Comparison of ENCODE assay signal across 1 cellular context in the genomic region with DNA sequence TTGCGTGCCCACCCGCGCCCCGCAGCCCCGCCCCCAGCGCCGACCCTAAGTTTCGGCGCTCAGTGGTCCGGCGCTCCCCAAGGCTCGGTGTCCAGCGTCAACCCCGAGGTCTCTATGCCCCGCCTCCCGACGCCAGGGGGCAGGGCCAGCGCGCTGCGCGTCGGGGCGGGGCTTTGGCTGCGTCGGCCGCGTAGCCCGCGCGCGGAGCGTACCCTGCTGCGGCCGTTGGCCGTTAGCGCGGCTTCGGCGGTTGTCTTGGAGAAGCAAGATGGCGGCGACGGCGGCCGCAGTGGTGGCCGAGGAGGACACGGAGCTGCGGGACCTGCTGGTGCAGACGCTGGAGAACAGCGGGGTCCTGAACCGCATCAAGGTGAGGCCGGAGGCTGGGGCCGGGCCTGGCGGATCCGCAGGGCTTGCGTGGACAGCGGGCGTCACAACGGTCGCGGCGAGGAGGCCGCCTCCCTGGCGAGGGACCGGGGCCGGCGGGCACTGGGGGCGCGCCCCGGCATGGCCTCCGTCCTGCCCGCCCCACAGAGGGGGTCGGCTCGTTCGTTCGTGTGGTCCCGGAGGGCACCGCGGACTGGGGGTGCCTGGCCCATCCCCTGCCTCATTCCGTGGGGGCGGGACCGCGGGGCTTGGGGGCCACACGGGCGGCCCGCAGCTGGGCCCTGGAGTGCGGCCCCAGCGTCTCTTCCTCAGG.
A peak's percentile ranks its signal among the peaks of the same experiment; 100 is the strongest.
TF ChIP-seq lines count a peak whose summit lies in the region.

A gene with protein sequence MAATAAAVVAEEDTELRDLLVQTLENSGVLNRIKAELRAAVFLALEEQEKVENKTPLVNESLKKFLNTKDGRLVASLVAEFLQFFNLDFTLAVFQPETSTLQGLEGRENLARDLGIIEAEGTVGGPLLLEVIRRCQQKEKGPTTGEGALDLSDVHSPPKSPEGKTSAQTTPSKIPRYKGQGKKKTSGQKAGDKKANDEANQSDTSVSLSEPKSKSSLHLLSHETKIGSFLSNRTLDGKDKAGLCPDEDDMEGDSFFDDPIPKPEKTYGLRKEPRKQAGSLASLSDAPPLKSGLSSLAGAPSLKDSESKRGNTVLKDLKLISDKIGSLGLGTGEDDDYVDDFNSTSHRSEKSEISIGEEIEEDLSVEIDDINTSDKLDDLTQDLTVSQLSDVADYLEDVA (plus strand): TSS at position 253 of the 700 bp plus-strand sequence. CDS start 16 bp downstream, at position 269.

TF ChIP-seq in K562, 482 proteins besides CTCF, POLR2A, EP300 and RAD21 (continued from another document and continues in another):
- TF ChIP-seq, protein P1, sequence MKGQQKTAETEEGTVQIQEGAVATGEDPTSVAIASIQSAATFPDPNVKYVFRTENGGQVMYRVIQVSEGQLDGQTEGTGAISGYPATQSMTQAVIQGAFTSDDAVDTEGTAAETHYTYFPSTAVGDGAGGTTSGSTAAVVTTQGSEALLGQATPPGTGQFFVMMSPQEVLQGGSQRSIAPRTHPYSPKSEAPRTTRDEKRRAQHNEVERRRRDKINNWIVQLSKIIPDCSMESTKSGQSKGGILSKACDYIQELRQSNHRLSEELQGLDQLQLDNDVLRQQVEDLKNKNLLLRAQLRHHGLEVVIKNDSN (CRISPR knock-in tag; IDR thresholded peaks at IDR 0.05), result no peak
- TF ChIP-seq PTRF (tag; IDR thresholded peaks at IDR 0.05), result no peak
- TF ChIP-seq FOXM1 (IDR thresholded peaks at IDR 0.05; ENCODE audit: low read depth), result no peak
- TF ChIP-seq FOXM1 (CRISPR knock-in tag; IDR thresholded peaks at IDR 0.05; ENCODE audit: low read depth), result peak; percentile 77; the same call in 1 of the 2 replicates
- no peak for TF ChIP-seq SOX6 (IDR thresholded peaks at IDR 0.05)
- TF ChIP-seq ELF2 (CRISPR knock-in tag; IDR thresholded peaks at IDR 0.05), result no peak
- TF ChIP-seq, protein P2, sequence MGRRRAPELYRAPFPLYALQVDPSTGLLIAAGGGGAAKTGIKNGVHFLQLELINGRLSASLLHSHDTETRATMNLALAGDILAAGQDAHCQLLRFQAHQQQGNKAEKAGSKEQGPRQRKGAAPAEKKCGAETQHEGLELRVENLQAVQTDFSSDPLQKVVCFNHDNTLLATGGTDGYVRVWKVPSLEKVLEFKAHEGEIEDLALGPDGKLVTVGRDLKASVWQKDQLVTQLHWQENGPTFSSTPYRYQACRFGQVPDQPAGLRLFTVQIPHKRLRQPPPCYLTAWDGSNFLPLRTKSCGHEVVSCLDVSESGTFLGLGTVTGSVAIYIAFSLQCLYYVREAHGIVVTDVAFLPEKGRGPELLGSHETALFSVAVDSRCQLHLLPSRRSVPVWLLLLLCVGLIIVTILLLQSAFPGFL (CRISPR knock-in tag; IDR thresholded peaks at IDR 0.05), result 0 out of 2 replicates have a peak, but pooled peaks have one; percentile 49
- no peak for TF ChIP-seq TAF9B (IDR thresholded peaks at IDR 0.05; ENCODE audit: partially characterized antibody)
- no peak for TF ChIP-seq FOXA1 (IDR thresholded peaks at IDR 0.05; ENCODE audit: borderline replicate concordance)
- TF ChIP-seq FOS (IDR thresholded peaks at IDR 0.05; ENCODE audit: extremely low read depth, insufficient read length), result no peak
- no peak for TF ChIP-seq NCOA4 (IDR thresholded peaks at IDR 0.05; ENCODE audit: partially characterized antibody)
- TF ChIP-seq, protein P3, sequence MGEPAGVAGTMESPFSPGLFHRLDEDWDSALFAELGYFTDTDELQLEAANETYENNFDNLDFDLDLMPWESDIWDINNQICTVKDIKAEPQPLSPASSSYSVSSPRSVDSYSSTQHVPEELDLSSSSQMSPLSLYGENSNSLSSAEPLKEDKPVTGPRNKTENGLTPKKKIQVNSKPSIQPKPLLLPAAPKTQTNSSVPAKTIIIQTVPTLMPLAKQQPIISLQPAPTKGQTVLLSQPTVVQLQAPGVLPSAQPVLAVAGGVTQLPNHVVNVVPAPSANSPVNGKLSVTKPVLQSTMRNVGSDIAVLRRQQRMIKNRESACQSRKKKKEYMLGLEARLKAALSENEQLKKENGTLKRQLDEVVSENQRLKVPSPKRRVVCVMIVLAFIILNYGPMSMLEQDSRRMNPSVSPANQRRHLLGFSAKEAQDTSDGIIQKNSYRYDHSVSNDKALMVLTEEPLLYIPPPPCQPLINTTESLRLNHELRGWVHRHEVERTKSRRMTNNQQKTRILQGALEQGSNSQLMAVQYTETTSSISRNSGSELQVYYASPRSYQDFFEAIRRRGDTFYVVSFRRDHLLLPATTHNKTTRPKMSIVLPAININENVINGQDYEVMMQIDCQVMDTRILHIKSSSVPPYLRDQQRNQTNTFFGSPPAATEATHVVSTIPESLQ (CRISPR knock-in tag; IDR thresholded peaks at IDR 0.05), result peak; percentile 7; the same call in 1 of the 2 replicates
- peak; percentile 97 for TF ChIP-seq HNRNPK (IDR thresholded peaks at IDR 0.05; ENCODE audit: low read depth, low read length, poor library complexity, severe bottlenecking)
- TF ChIP-seq, protein P4, sequence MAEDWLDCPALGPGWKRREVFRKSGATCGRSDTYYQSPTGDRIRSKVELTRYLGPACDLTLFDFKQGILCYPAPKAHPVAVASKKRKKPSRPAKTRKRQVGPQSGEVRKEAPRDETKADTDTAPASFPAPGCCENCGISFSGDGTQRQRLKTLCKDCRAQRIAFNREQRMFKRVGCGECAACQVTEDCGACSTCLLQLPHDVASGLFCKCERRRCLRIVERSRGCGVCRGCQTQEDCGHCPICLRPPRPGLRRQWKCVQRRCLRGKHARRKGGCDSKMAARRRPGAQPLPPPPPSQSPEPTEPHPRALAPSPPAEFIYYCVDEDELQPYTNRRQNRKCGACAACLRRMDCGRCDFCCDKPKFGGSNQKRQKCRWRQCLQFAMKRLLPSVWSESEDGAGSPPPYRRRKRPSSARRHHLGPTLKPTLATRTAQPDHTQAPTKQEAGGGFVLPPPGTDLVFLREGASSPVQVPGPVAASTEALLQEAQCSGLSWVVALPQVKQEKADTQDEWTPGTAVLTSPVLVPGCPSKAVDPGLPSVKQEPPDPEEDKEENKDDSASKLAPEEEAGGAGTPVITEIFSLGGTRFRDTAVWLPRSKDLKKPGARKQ (CRISPR knock-in tag; IDR thresholded peaks at IDR 0.05), result no peak
- TF ChIP-seq MBD2 (IDR thresholded peaks at IDR 0.05; ENCODE audit: borderline replicate concordance, low read depth), result no peak
- TF ChIP-seq TOE1 (IDR thresholded peaks at IDR 0.05; ENCODE audit: borderline replicate concordance), result no peak
- TF ChIP-seq TOE1 (CRISPR knock-in tag; IDR thresholded peaks at IDR 0.05; ENCODE audit: borderline replicate concordance, low read depth), result no peak
- TF ChIP-seq ZNF830 (CRISPR knock-in tag; IDR thresholded peaks at IDR 0.05), result peak; percentile 65; the same call in 1 of the 2 replicates
- no peak for TF ChIP-seq TFAM (CRISPR knock-in tag; conservative IDR thresholded peaks at IDR 0.05)
- TF ChIP-seq SIN3B (IDR thresholded peaks at IDR 0.05; ENCODE audit: low read depth), result peak; percentile 77
- no peak for TF ChIP-seq ZNF561 (CRISPR knock-in tag; conservative IDR thresholded peaks at IDR 0.05)
- no peak for TF ChIP-seq MED1 (CRISPR knock-in tag; IDR thresholded peaks at IDR 0.05; ENCODE audit: borderline replicate concordance)
- no peak for TF ChIP-seq FOXK1 (CRISPR knock-in tag; IDR thresholded peaks at IDR 0.05; ENCODE audit: borderline replicate concordance)
- no peak for TF ChIP-seq POLR3G (IDR thresholded peaks at IDR 0.05; ENCODE audit: extremely low read depth, insufficient read length, insufficient replicate concordance)
- TF ChIP-seq, protein P5, sequence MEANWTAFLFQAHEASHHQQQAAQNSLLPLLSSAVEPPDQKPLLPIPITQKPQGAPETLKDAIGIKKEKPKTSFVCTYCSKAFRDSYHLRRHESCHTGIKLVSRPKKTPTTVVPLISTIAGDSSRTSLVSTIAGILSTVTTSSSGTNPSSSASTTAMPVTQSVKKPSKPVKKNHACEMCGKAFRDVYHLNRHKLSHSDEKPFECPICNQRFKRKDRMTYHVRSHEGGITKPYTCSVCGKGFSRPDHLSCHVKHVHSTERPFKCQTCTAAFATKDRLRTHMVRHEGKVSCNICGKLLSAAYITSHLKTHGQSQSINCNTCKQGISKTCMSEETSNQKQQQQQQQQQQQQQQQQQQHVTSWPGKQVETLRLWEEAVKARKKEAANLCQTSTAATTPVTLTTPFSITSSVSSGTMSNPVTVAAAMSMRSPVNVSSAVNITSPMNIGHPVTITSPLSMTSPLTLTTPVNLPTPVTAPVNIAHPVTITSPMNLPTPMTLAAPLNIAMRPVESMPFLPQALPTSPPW (CRISPR knock-in tag; IDR thresholded peaks at IDR 0.05), result peak; percentile 89
- TF ChIP-seq PTTG1 (tag; IDR thresholded peaks at IDR 0.05; ENCODE audit: low read depth), result no peak
- TF ChIP-seq SRSF9 (IDR thresholded peaks at IDR 0.05; ENCODE audit: borderline replicate concordance, low read depth, low read length), result no peak
- no peak; the same call in 1 of the 2 replicates for TF ChIP-seq TCF7 (IDR thresholded peaks at IDR 0.05; ENCODE audit: borderline replicate concordance)
- TF ChIP-seq, protein P6, sequence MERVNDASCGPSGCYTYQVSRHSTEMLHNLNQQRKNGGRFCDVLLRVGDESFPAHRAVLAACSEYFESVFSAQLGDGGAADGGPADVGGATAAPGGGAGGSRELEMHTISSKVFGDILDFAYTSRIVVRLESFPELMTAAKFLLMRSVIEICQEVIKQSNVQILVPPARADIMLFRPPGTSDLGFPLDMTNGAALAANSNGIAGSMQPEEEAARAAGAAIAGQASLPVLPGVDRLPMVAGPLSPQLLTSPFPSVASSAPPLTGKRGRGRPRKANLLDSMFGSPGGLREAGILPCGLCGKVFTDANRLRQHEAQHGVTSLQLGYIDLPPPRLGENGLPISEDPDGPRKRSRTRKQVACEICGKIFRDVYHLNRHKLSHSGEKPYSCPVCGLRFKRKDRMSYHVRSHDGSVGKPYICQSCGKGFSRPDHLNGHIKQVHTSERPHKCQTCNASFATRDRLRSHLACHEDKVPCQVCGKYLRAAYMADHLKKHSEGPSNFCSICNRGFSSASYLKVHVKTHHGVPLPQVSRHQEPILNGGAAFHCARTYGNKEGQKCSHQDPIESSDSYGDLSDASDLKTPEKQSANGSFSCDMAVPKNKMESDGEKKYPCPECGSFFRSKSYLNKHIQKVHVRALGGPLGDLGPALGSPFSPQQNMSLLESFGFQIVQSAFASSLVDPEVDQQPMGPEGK (CRISPR knock-in tag; IDR thresholded peaks at IDR 0.05; ENCODE audit: borderline replicate concordance), result no peak
- TF ChIP-seq PML (IDR thresholded peaks at IDR 0.05; ENCODE audit: low read length), result 0 out of 2 replicates have a peak, but pooled peaks have one; percentile 20
- TF ChIP-seq PCBP2 (IDR thresholded peaks at IDR 0.05; ENCODE audit: low read depth, low read length, poor library complexity, severe bottlenecking), result no peak
- TF ChIP-seq, protein P7, sequence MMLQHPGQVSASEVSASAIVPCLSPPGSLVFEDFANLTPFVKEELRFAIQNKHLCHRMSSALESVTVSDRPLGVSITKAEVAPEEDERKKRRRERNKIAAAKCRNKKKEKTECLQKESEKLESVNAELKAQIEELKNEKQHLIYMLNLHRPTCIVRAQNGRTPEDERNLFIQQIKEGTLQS (IDR thresholded peaks at IDR 0.05), result no peak
- TF ChIP-seq, protein P7 (CRISPR knock-in tag; conservative IDR thresholded peaks at IDR 0.05), result no peak
- peak; percentile 89 for TF ChIP-seq KDM5B (IDR thresholded peaks at IDR 0.05; ENCODE audit: insufficient replicate concordance, low read depth, low read length)
- TF ChIP-seq ILK (tag; IDR thresholded peaks at IDR 0.05; ENCODE audit: borderline replicate concordance, low read depth), result no peak
- no peak for TF ChIP-seq KDM2B (CRISPR knock-in tag; IDR thresholded peaks at IDR 0.05)
- no peak for TF ChIP-seq BHLHE40 (IDR thresholded peaks at IDR 0.05; ENCODE audit: low read length)
- peak; percentile 26 for TF ChIP-seq SMAD1 (IDR thresholded peaks at IDR 0.05; ENCODE audit: low read depth, low read length, partially characterized antibody)
- TF ChIP-seq, protein P8, sequence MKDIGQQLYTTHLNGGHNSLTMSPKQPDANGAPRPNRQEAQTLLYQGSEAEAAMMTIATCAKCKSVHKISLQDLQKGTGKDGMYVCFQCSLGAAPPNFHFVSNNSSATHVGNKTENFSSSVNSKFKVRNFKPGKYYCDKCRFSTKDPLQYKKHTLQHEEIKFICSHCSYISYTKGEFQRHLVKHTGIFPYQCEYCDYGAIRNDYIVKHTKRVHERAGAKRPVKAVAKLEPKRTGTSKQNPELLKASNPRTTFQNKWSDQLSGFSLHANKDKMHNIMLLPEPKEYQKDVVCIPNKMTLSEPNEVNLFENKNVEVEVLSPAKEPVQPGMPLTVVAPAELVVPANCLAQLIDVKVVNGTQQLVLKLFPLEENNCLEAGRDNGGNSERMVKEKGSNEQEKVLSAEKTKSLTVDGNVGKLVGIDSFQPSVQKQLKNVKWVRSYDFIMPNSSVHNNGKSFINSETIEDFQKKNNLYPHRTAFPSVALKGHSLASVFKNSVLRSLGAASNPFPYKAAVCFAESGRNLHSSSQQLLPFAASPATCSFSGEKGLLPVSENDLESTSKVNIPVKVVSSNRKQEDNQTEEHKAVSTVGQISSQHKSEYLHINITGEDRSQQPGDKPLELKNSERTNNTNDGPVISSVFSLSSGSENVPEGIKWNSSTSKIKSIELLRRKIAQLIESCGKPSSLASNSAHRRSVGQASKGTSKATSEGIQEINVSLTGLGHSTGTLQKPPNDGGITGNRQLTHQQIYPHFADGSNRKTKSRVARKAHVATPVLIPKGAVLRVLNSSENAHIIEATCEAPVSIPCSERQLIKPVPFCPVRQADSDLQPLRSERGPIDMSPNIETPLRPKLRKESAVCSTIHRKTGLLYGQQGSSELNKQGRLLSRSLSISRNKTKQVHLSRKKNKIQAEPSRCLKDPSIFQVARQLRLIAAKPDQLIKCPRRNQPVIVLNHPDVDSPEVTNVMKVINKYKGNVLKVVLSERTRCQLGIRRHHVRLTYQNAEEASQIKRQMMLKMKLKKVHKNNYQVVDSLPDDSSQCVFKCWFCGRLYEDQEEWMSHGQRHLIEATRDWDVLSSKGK (CRISPR knock-in tag; IDR thresholded peaks at IDR 0.05), result no peak
- no peak for TF ChIP-seq BACH1 (tag; IDR thresholded peaks at IDR 0.05)
- no peak for TF ChIP-seq KAT2B (IDR thresholded peaks at IDR 0.05; ENCODE audit: low read depth, low read length)
- TF ChIP-seq, protein P9, sequence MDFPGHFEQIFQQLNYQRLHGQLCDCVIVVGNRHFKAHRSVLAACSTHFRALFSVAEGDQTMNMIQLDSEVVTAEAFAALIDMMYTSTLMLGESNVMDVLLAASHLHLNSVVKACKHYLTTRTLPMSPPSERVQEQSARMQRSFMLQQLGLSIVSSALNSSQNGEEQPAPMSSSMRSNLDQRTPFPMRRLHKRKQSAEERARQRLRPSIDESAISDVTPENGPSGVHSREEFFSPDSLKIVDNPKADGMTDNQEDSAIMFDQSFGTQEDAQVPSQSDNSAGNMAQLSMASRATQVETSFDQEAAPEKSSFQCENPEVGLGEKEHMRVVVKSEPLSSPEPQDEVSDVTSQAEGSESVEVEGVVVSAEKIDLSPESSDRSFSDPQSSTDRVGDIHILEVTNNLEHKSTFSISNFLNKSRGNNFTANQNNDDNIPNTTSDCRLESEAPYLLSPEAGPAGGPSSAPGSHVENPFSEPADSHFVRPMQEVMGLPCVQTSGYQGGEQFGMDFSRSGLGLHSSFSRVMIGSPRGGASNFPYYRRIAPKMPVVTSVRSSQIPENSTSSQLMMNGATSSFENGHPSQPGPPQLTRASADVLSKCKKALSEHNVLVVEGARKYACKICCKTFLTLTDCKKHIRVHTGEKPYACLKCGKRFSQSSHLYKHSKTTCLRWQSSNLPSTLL (IDR thresholded peaks at IDR 0.05), result no peak
- no peak for TF ChIP-seq PRMT5 (CRISPR knock-in tag; IDR thresholded peaks at IDR 0.05)
